Comparison of ENCODE assay signal across 10 cellular contexts in genomic region chr17:42027961-42028790, GRCh38. TPM values are rescaled to one million over a fixed set of nuclear protein-coding genes. Genes with fewer than 3 reads are reported as not detected.
DNase-seq lines count a peak whose midpoint lies in the region; ATAC-seq and TF ChIP-seq lines count a peak whose summit lies in the region.
"Had no signal": no experiment of that assay in that cellular context is flagged by ENCODE, and none has a peak within 500 bp of the region (broad histone marks: within the 10 kb centered on the region; RNA-seq: fewer than 3 reads in every experiment).

No MANE protein-coding gene starts in this region.

- H3K27me3 Mint-ChIP-seq in CD14-positive monocyte (ENCODE audit: low read depth in 3 of 3) = peaks cover 0 to 5% (median 4%) of the 10 kb centered on the region in 3 donors

- TF ChIP-seq CTCF in CD14-positive monocyte (IDR thresholded peaks at IDR 0.05) (peak; percentile 22), HL-60 (IDR thresholded peaks at IDR 0.05; ENCODE audit: insufficient read depth, low read length) (peak; percentile 8), WERI-Rb-1 (IDR thresholded peaks at IDR 0.05; ENCODE audit: low read depth, low read length) (peak; percentile 68)

- H3K9me3 Mint-ChIP-seq in CD14-positive monocyte = peaks cover 0 to 6% (median 0%) of the 10 kb centered on the region in 7 donors

- H3K27me3 ChIP-seq in HL-60 (ENCODE audit: insufficient read depth, poor library complexity, severe bottlenecking) = no peaks in the 10 kb centered on the region
- no peaks in the 10 kb centered on the region for H3K27me3 ChIP-seq in WERI-Rb-1 (ENCODE audit: insufficient read depth, low read depth, severe bottlenecking)

- intact Hi-C loops in CD14-positive monocyte (cut with micrococcal nuclease) (loop anchor here (5.0 to 10.0 kb wide), 4 partner anchors 34 to 157 kb away; partner anchors contain the start of genes HCRT (in 1 of the 2) and KCNH4 (in 1 of the 2)), left colon (cut with DNase I, micrococcal nuclease) (loop anchor here in 1 of 2 donors (5.0 kb wide), 1 partner anchor 89 kb away; no protein-coding TSS in a partner anchor), Right ventricle myocardium inferior (cut with DNase I) (loop anchor here (5.0 to 10.0 kb wide), 2 partner anchors 34 to 497 kb away; no protein-coding TSS in a partner anchor)

- H3K27ac Mint-ChIP-seq in CD14-positive monocyte = peak overlapping the region in 3 of 7 donors; percentile 21 to 73 (median 28)

- peaks cover 11 to 17% of the 10 kb centered on the region in 2 donors for H3K36me3 Mint-ChIP-seq in CD14-positive monocyte

- peaks cover 51% of the 10 kb centered on the region for H3K4me1 Mint-ChIP-seq in CD14-positive monocyte

- DNase-seq in CD14-positive monocyte (ENCODE audit: low spot score) (no peak), HL-60 (ENCODE audit: low read depth in 1 of 2, low spot score in 1 of 2) (peak in 1 of 2 experiments; percentile 56), WERI-Rb-1 (peak; percentile 54), left colon (no peak), NCI-H1694 treated with DMSO at 0.1 percent for 48 hours (lab: John Stamatoyannopoulos, UW) (no peak), RKO (ENCODE audit: low spot score) (no peak), Right ventricle myocardium inferior (ENCODE audit: missing footprints) (no peak)
- DNase-seq: activated CD4-positive, alpha-beta T cell treated with anti-CD3 and anti-CD28 coated beads, Interleukin-2, amount 50 U/mL, for 1 hour; amniotic stem cell had no signal

- peaks cover 24% of the 10 kb centered on the region for H3K36me3 ChIP-seq in WERI-Rb-1

- H3K4me3 ChIP-seq in HL-60 (replicated peaks; ENCODE audit: insufficient read depth, low read length) (no peak overlapping the region), WERI-Rb-1 (ENCODE audit: low read depth, low read length) (no peak overlapping the region)

- H3K27ac ChIP-seq in HL-60 (replicated peaks) = peak overlapping the region; percentile 1; the same call in 1 of the 2 replicates
- H3K27ac ChIP-seq in WERI-Rb-1 = no peak overlapping the region

- H3K9me3 ChIP-seq in WERI-Rb-1 (ENCODE audit: severe bottlenecking) = no peaks in the 10 kb centered on the region

- H3K4me3 Mint-ChIP-seq in CD14-positive monocyte = peak overlapping the region in 1 of 2 donors; percentile 17

- ATAC-seq in left colon (peak; percentile 27), HG03196 (IDR thresholded peaks at IDR 0.05; ENCODE audit: unreplicated experiment) (no peak), Right ventricle myocardium inferior (no peak)

RNA-seq across cellular contexts. Expression of gene NKIRAS2, which starts 8.3 kb away (rescaled TPM):
- 10 to 100 TPM; 51.1 to 69.9 TPM for polyA plus RNA-seq in CD14-positive monocyte
- 10 to 100 TPM; 29.4 to 31.9 TPM for total RNA-seq in left colon
- 47.1 TPM for total RNA-seq in Right ventricle myocardium inferior

RNA-seq across cellular contexts. Expression of gene DNAJC7, which starts 10.9 kb away (rescaled TPM):
- 10 to 100 TPM; 59.6 to 79.7 TPM for polyA plus RNA-seq in CD14-positive monocyte
- total RNA-seq in left colon = 10 to 100 TPM; 76.5 to 84.6 TPM
- total RNA-seq in Right ventricle myocardium inferior = 79.0 TPM

RNA-seq across cellular contexts. Expression of gene C17orf113, which starts 22.2 kb away (rescaled TPM):
- under 1 TPM; 0.20 to 0.28 TPM for polyA plus RNA-seq in CD14-positive monocyte
- total RNA-seq in left colon = 1 to 10 TPM; 1.8 to 2.5 TPM
- 0.73 TPM for total RNA-seq in Right ventricle myocardium inferior

Comparison
In these comparisons a context has a peak if more than half of its experiments do, and no peak if none do; other contexts are left out.
1. CTCF ChIP-seq: peak in every context shown above with its lines; median percentile 68 in WERI-Rb-1; 22 in CD14-positive monocyte; 8 in HL-60.